8 cellular contexts compared by ENCODE assay signal in genomic region chr20:57432874-57433491, GRCh38. TPM values are rescaled to one million over a fixed set of nuclear protein-coding genes. Genes with fewer than 3 reads are reported as not detected.
A peak's percentile ranks its signal among the peaks of the same experiment; 100 is the strongest.
DNase-seq lines count a peak whose midpoint lies in the region; ATAC-seq and TF ChIP-seq lines count a peak whose summit lies in the region.

No MANE protein-coding gene starts in this region.

- peaks cover 40 to 56% (median 51%) of the 10 kb centered on the region in 4 donors for H3K4me1 ChIP-seq in esophagus muscularis mucosa

- no peak overlapping the region for H3K4me3 ChIP-seq in esophagus muscularis mucosa

- H3K36me3 ChIP-seq in esophagus muscularis mucosa = no peaks in the 10 kb centered on the region

- TF ChIP-seq CTCF in esophagus muscularis mucosa (IDR thresholded peaks at IDR 0.05) = no peak

- intact Hi-C loops in esophagus muscularis mucosa (cut with DNase I) = no loop called here

- TF ChIP-seq POLR2A in esophagus muscularis mucosa (IDR thresholded peaks at IDR 0.05; ENCODE audit: low read depth) = no peak

- H3K27me3 ChIP-seq in esophagus muscularis mucosa = no peaks in the 10 kb centered on the region

- WGBS in esophagus muscularis mucosa = 44% methylated on average over 6 of the region's 13 CpGs

- peak; percentile 48 for DNase-seq in COLO668 (lab: John Stamatoyannopoulos, UW; ENCODE audit: unreplicated experiment)
- peak in 52 of 76 experiments; percentile 9 to 64 (median 34) for DNase-seq in HUDEP-2 (lab: John Stamatoyannopoulos, UW; ENCODE audit: unreplicated experiment in 76 of 76)
- DNase-seq in activated CD4-positive, CD25-positive, alpha-beta regulatory T cell treated with anti-CD3 and anti-CD28 coated beads, Interleukin-2, amount 50 U/mL, for 72 hours = peak; percentile 59
- DNase-seq in esophagus muscularis mucosa (ENCODE audit: extremely low spot score) = no peak
- peak; percentile 24 to 27 (median 27) for DNase-seq in stimulated activated CD4-positive, alpha-beta T cell treated with anti-CD3 and anti-CD28 coated beads, TNF-alpha, amount 100 ng/mL, for 1 hour (ENCODE audit: low read depth in 3 of 3, low spot score in 1 of 3)
- no peak for DNase-seq in amniotic stem cell (lab: John Stamatoyannopoulos, UW)
- no peak for DNase-seq in iPS-NIHi7 (ENCODE audit: extremely low spot score)

- TF ChIP-seq EP300 in esophagus muscularis mucosa (IDR thresholded peaks at IDR 0.05) = no peak

- peak overlapping the region; percentile 21 to 95 (median 42) for H3K27ac ChIP-seq in esophagus muscularis mucosa (replicated peaks in 1 of 4)

- peak; percentile 94 for ATAC-seq in GM21528 (IDR thresholded peaks at IDR 0.05; ENCODE audit: low FRiP score, unreplicated experiment)

- H3K9me3 ChIP-seq in esophagus muscularis mucosa = peaks cover 0 to 5% (median 0%) of the 10 kb centered on the region in 4 donors

RNA-seq across cellular contexts. Expression of gene RBM38, which starts 41.8 kb away (rescaled TPM):
- total RNA-seq in esophagus muscularis mucosa = 100 to 1,000 TPM in 2 of 4 donors, 10 to 100 TPM in 2; 67.6 to 203 (median 139) TPM

Comparison
In these comparisons a context has a peak if more than half of its experiments do, and no peak if none do; other contexts are left out.
1. DNase-seq: peak in COLO668 (single experiment), HUDEP-2 (52 of 76), activated CD4-positive, CD25-positive, alpha-beta regulatory T cell treated with anti-CD3 and anti-CD28 coated beads, Interleukin-2, amount 50 U/mL, for 72 hours (single experiment) and stimulated activated CD4-positive, alpha-beta T cell treated with anti-CD3 and anti-CD28 coated beads, TNF-alpha, amount 100 ng/mL, for 1 hour (3 of 3); none in esophagus muscularis mucosa (single experiment), amniotic stem cell (single experiment) and iPS-NIHi7 (single experiment).